Comparison of ENCODE assay signal across 1 cellular context in the genomic region with DNA sequence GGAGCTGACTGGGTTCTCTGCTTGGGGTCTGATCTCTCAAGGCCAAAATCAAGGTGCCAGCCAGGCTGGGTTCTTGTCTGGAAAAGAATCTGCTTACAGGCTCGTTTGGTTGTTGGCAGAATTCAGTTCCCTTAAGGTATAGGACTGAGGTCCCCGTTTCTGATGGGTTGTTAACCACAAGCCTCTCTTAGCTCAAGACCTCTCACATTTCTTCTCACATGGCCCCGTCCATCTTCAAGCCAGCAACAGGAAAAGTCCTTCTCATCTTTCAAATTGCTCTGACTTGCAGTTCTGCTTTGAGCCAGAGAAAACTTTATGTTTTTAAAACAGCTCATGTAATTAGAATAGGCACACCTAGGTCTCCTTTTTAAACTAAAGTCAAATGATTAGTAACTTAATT.
TF ChIP-seq lines count a peak whose summit lies in the region.

No MANE protein-coding gene starts in this region.

TF ChIP-seq in HEK293, 187 proteins besides CTCF, POLR2A, EP300 and RAD21 (continued from another document):
- TF ChIP-seq, protein P1, sequence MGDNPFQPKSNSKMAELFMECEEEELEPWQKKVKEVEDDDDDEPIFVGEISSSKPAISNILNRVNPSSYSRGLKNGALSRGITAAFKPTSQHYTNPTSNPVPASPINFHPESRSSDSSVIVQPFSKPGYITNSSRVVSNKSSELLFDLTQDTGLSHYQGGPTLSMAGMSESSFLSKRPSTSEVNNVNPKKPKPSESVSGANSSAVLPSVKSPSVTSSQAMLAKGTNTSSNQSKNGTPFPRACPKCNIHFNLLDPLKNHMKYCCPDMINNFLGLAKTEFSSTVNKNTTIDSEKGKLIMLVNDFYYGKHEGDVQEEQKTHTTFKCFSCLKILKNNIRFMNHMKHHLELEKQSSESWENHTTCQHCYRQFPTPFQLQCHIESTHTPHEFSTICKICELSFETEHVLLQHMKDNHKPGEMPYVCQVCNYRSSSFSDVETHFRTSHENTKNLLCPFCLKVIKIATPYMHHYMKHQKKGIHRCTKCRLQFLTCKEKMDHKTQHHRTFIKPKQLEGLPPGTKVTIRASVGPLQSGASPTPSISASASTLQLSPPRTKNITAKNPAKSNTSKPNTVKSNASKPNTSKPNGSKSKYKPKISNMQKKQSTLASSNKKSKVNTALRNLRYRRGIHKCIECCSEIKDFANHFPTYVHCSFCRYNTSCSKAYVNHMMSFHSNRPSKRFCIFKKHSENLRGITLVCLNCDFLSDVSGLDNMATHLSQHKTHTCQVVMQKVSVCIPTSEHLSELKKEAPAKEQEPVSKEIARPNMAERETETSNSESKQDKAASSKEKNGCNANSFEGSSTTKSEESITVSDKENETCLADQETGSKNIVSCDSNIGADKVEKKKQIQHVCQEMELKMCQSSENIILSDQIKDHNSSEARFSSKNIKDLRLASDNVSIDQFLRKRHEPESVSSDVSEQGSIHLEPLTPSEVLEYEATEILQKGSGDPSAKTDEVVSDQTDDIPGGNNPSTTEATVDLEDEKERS (tag by site-specific recombination; IDR thresholded peaks at IDR 0.05), result no peak
- TF ChIP-seq ZNF140 (tag by site-specific recombination; IDR thresholded peaks at IDR 0.05) (no peak), SCRT2 (tag by site-specific recombination; IDR thresholded peaks at IDR 0.05) (peak; percentile 81), ZFP3 (tag by site-specific recombination; IDR thresholded peaks at IDR 0.05; ENCODE audit: low read depth) (no peak), IKZF3 (tag by site-specific recombination; IDR thresholded peaks at IDR 0.05) (no peak), ZEB2 (tag by site-specific recombination; IDR thresholded peaks at IDR 0.05) (no peak), SP7 (tag by site-specific recombination; IDR thresholded peaks at IDR 0.05) (no peak), ZNF302 (tag by site-specific recombination; IDR thresholded peaks at IDR 0.05; ENCODE audit: low read depth) (no peak), ZNF214 (tag by site-specific recombination; IDR thresholded peaks at IDR 0.05; ENCODE audit: borderline replicate concordance) (no peak), ZNF266 (tag by site-specific recombination; IDR thresholded peaks at IDR 0.05; ENCODE audit: low read depth) (no peak), ZNF138 (tag by site-specific recombination; IDR thresholded peaks at IDR 0.05; ENCODE audit: borderline replicate concordance) (no peak), ZNF184 (tag by site-specific recombination; IDR thresholded peaks at IDR 0.05) (no peak), ZNF768 (tag by site-specific recombination; IDR thresholded peaks at IDR 0.05) (no peak), ZNF223 (tag by site-specific recombination; IDR thresholded peaks at IDR 0.05) (no peak), KLF8 (tag by site-specific recombination; IDR thresholded peaks at IDR 0.05) (no peak), ZNF837 (tag by site-specific recombination; IDR thresholded peaks at IDR 0.05) (no peak), KLF1 (tag by site-specific recombination; IDR thresholded peaks at IDR 0.05) (no peak), ZNF830 (tag by site-specific recombination; IDR thresholded peaks at IDR 0.05; ENCODE audit: low read depth) (no peak), ZFHX2 (tag by site-specific recombination; conservative IDR thresholded peaks at IDR 0.05) (no peak), ZNF529 (tag by site-specific recombination; IDR thresholded peaks at IDR 0.05; ENCODE audit: insufficient replicate concordance) (no peak), ZNF658 (tag by site-specific recombination; IDR thresholded peaks at IDR 0.05) (no peak), YY1 (tag by site-specific recombination; IDR thresholded peaks at IDR 0.05) (no peak), ZNF776 (tag by site-specific recombination; IDR thresholded peaks at IDR 0.05; ENCODE audit: borderline replicate concordance) (no peak), ZNF335 (tag by site-specific recombination; conservative IDR thresholded peaks at IDR 0.05) (peak; percentile 38)
- TF ChIP-seq, protein P2, sequence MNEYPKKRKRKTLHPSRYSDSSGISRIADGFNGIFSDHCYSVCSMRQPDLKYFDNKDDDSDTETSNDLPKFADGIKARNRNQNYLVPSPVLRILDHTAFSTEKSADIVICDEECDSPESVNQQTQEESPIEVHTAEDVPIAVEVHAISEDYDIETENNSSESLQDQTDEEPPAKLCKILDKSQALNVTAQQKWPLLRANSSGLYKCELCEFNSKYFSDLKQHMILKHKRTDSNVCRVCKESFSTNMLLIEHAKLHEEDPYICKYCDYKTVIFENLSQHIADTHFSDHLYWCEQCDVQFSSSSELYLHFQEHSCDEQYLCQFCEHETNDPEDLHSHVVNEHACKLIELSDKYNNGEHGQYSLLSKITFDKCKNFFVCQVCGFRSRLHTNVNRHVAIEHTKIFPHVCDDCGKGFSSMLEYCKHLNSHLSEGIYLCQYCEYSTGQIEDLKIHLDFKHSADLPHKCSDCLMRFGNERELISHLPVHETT (tag by site-specific recombination; IDR thresholded peaks at IDR 0.05), result no peak
- TF ChIP-seq, protein P3, sequence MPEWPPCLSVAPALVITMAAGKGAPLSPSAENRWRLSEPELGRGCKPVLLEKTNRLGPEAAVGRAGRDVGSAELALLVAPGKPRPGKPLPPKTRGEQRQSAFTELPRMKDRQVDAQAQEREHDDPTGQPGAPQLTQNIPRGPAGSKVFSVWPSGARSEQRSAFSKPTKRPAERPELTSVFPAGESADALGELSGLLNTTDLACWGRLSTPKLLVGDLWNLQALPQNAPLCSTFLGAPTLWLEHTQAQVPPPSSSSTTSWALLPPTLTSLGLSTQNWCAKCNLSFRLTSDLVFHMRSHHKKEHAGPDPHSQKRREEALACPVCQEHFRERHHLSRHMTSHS (tag by site-specific recombination; IDR thresholded peaks at IDR 0.05), result no peak
- TF ChIP-seq, protein P4, sequence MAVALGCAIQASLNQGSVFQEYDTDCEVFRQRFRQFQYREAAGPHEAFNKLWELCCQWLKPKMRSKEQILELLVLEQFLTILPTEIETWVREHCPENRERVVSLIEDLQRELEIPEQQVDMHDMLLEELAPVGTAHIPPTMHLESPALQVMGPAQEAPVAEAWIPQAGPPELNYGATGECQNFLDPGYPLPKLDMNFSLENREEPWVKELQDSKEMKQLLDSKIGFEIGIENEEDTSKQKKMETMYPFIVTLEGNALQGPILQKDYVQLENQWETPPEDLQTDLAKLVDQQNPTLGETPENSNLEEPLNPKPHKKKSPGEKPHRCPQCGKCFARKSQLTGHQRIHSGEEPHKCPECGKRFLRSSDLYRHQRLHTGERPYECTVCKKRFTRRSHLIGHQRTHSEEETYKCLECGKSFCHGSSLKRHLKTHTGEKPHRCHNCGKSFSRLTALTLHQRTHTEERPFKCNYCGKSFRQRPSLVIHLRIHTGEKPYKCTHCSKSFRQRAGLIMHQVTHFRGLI (tag by site-specific recombination; IDR thresholded peaks at IDR 0.05), result no peak
